Comparison of ENCODE assay signal across 8 cellular contexts in genomic region chr20:38434310-38434741, GRCh38. TPM values are rescaled to one million over a fixed set of nuclear protein-coding genes. Genes with fewer than 3 reads are reported as not detected.
A peak's percentile ranks its signal among the peaks of the same experiment; 100 is the strongest.
DNase-seq lines count a peak whose midpoint lies in the region; ATAC-seq and TF ChIP-seq lines count a peak whose summit lies in the region.

No MANE protein-coding gene starts in this region.

- peaks cover 10% of the 10 kb centered on the region for H3K4me1 ChIP-seq in right cardiac atrium (ENCODE audit: control insufficient read depth, insufficient read depth, low read length)
- peaks cover 34% of the 10 kb centered on the region for H3K4me1 ChIP-seq in skeletal muscle satellite cell (ENCODE audit: control insufficient read depth, insufficient read depth, low read length)

- no peak for TF ChIP-seq CTCF in GM10248 (IDR thresholded peaks at IDR 0.05; ENCODE audit: control extremely low read depth, extremely low read depth, low read depth, missing control alignments)

- intact Hi-C loops in right cardiac atrium (cut with DNase I) = no loop called here

- H3K27ac Mint-ChIP-seq in activated naive CD8-positive, alpha-beta T cell = peak overlapping the region; percentile 98

- H3K27me3 Mint-ChIP-seq in activated naive CD8-positive, alpha-beta T cell = no peaks in the 10 kb centered on the region

- H3K36me3 Mint-ChIP-seq in activated naive CD8-positive, alpha-beta T cell = peaks cover 21% of the 10 kb centered on the region

- H3K9ac ChIP-seq in skeletal muscle satellite cell (ENCODE audit: low read depth, low read length) = peak overlapping the region; percentile 94

- H3K4me1 Mint-ChIP-seq in activated naive CD8-positive, alpha-beta T cell (ENCODE audit: low read depth) = peaks cover 32% of the 10 kb centered on the region

- 9% methylated on average over 16 of the region's 16 CpGs for WGBS in right cardiac atrium

- ATAC-seq in GM18907 (IDR thresholded peaks at IDR 0.05; ENCODE audit: unreplicated experiment) (peak; percentile 18), right cardiac atrium (peak; percentile 33 to 41)

- CTCF ChIA-PET in GM10248 (lab: Yijun Ruan, JAX) = interaction anchor here (1.0 to 6.8 kb wide), 9 partner anchors 10 to 195 kb away, joined by 3 to 192 read pairs (median 6); partner anchors contain the start of gene RALGAPB

- H3K4me3 Mint-ChIP-seq in activated naive CD8-positive, alpha-beta T cell = peak overlapping the region; percentile 95

- H3K9me3 ChIP-seq in right cardiac atrium (ENCODE audit: control insufficient read depth, low read length) = no peaks in the 10 kb centered on the region
- H3K9me3 ChIP-seq in skeletal muscle satellite cell (replicated peaks; ENCODE audit: low read length) = no peaks in the 10 kb centered on the region

- peak overlapping the region; percentile 92 for H3K4me2 ChIP-seq in skeletal muscle satellite cell (ENCODE audit: low read length)

- POLR2A ChIA-PET in GM10248 (lab: Yijun Ruan, JAX) = interaction anchor here (1.2 to 2.9 kb wide), 4 partner anchors 9 to 18 kb away, joined by 3 to 44 read pairs (median 6); no protein-coding TSS in a partner anchor

- DNase-seq in NOMO-1 treated with DMSO at 0.1 percent for 48 hours (lab: John Stamatoyannopoulos, UW; ENCODE audit: unreplicated experiment) (peak; percentile 48), right cardiac atrium (peak in 1 of 3 donors; percentile 49), GM10248 (ENCODE audit: extremely low spot score) (no peak), NCI-H1092 treated with DMSO at 0.1 percent for 48 hours (lab: John Stamatoyannopoulos, UW) (no peak), cerebellar cortex (ENCODE audit: low spot score) (no peak)

- H3K36me3 ChIP-seq in skeletal muscle satellite cell (ENCODE audit: insufficient read depth, low read length) = peaks cover 43% of the 10 kb centered on the region

- no peaks in the 10 kb centered on the region for H3K9me3 Mint-ChIP-seq in activated naive CD8-positive, alpha-beta T cell (ENCODE audit: low read depth)

- peak overlapping the region; percentile 86 for H3K4me3 ChIP-seq in right cardiac atrium (ENCODE audit: low read length)
- H3K4me3 ChIP-seq in skeletal muscle satellite cell (ENCODE audit: low read length) = peak overlapping the region; percentile 88

- peak overlapping the region; percentile 75 for H3K27ac ChIP-seq in right cardiac atrium (ENCODE audit: low read length)

- no peaks in the 10 kb centered on the region for H3K27me3 ChIP-seq in right cardiac atrium (ENCODE audit: control insufficient read depth, insufficient read depth)
- H3K27me3 ChIP-seq in skeletal muscle satellite cell (ENCODE audit: control insufficient read depth, insufficient read depth, low read length) = peaks cover 7% of the 10 kb centered on the region

RNA-seq across cellular contexts. Expression of gene SNHG17, which starts 0.8 kb away (rescaled TPM):
- 10 to 100 TPM in 2 of 4 donors, 1 to 10 TPM in 2; 8.1 to 36.8 (median 9.4) TPM for total RNA-seq in right cardiac atrium
- polyA plus RNA-seq in right cardiac atrium = 8.6 TPM
- total RNA-seq in skeletal muscle satellite cell (2012; rRNA removed) = 10.0 and 11.2 TPM in 2 replicates

RNA-seq across cellular contexts. Expression of gene RALGAPB, which starts 38.3 kb away (rescaled TPM):
- 10 to 100 TPM; 21.2 to 26.9 (median 23.5) TPM for total RNA-seq in right cardiac atrium
- 8.3 TPM for polyA plus RNA-seq in right cardiac atrium
- 23.8 and 27.6 TPM in 2 replicates for total RNA-seq in skeletal muscle satellite cell (2012; rRNA removed)
